In the genomic region with DNA sequence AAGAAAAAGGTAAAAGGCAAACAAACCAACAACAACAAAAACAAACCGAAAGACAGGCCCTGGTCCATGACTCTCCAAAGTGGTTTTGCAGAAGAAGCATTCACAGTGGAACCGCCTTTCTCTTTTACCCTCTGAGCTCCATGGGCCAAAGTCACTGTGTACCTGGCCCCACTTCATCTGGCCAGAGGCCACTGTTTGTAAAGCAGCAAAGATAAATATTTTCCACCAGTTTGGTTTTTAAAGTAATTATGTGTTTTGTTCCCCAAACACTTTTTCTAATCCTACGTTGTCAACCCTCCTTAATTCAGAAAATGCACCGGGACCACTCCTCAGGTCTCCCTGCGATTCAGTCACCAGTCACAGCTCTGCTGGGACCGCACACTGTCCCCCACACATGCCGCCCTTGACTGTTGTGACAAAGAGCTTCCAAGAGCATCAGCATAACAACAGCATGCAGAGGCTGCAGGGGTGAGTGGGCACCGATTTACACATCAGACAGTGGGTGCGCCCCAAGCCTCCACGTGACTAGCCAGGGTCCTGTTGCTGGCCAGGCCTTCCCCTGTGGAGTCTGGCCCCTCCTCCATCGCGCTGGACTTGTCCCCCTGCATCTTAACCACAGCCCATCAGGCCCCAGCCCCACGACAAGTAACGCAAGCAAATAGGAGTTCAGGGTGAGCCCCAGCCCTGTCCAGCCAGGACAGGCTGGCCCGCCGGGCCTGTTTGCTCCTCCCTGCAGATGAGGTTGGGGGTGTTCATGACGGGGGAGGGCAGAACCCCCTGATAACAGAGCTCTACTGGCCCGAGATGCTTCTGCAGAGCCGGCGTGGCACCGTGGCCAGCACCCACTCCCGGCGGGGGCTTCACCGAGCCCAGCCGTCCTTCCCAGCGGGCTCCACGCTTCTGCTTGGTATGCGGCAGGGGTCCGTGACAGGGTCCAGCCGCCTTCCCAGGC, we compare ENCODE assay signal across 16 cellular contexts.
DNase-seq lines count a peak whose midpoint lies in the region; ATAC-seq, FAIRE-seq and TF ChIP-seq lines count a peak whose summit lies in the region.
"Had no signal": no experiment of that assay in that cellular context is flagged by ENCODE, and none has a peak within 500 bp of the region (broad histone marks: within the 10 kb centered on the region; RNA-seq: fewer than 3 reads in every experiment).

No MANE protein-coding gene starts in this region.

- peak overlapping the region; percentile 44 for H3K4me2 ChIP-seq in HepG2 (ENCODE audit: low read depth, low read length)
- H3K4me2 ChIP-seq: BLaER1 had no signal

- H3K4me3 ChIP-seq in RWPE2 (ENCODE audit: severe bottlenecking) (no peak overlapping the region), dorsolateral prefrontal cortex (peak overlapping the region in 2 of 59 donors; percentile 8 to 15), HepG2 (replicated peaks in 1 of 3; ENCODE audit: insufficient read depth in 1 of 3, low read depth in 2 of 3, low read length in 3 of 3) (no peak overlapping the region), testis (no peak overlapping the region), foreskin fibroblast (ENCODE audit: low read depth in 1 of 2, low read length in 2 of 2) (no peak overlapping the region)
- H3K4me3 ChIP-seq: adrenal gland, BLaER1 had no signal

- H3K27ac ChIP-seq in RWPE2 (ENCODE audit: poor library complexity, severe bottlenecking) (no peak overlapping the region), dorsolateral prefrontal cortex (no peak overlapping the region), HepG2 (ENCODE audit: extremely low read length, insufficient read depth, low read length) (no peak overlapping the region), testis (peak overlapping the region; percentile 39 to 51)
- H3K27ac ChIP-seq: adrenal gland, BLaER1, epithelial cell of prostate, RWPE1 had no signal

- POLR2A ChIA-PET in HepG2 (lab: Yijun Ruan, JAX), result no interaction called here

- BruUV-seq in HepG2 (replicated peaks; lab: Mats Ljungman, UMichigan), result no TSS peak

- H2AFZ ChIP-seq in HepG2 (ENCODE audit: low read length), result no peak overlapping the region

- H4K20me1 ChIP-seq in HepG2 (ENCODE audit: insufficient read depth, low read length), result no peaks in the 10 kb centered on the region
- H4K20me1 ChIP-seq: BLaER1 had no signal

- H3K79me2 ChIP-seq in HepG2 (ENCODE audit: insufficient read depth, low read length), result no peaks in the 10 kb centered on the region

- CTCF ChIA-PET in HepG2 (lab: Yijun Ruan, JAX; ENCODE audit: low intra/inter-chr PET ratio, low total read pairs), result no interaction called here

- H3K4me1 ChIP-seq in RWPE2 (ENCODE audit: insufficient read depth, poor library complexity, severe bottlenecking) (no peaks in the 10 kb centered on the region), HepG2 (ENCODE audit: insufficient read depth, low read length) (peaks cover 20% of the 10 kb centered on the region), testis (peaks cover 27% of the 10 kb centered on the region)
- H3K4me1 ChIP-seq: adrenal gland, BLaER1 had no signal

- TF ChIP-seq POLR2A in HepG2 (IDR thresholded peaks at IDR 0.05; ENCODE audit: insufficient read depth in 1 of 2, low read depth in 2 of 2, low read length in 2 of 2) (no peak), testis (IDR thresholded peaks at IDR 0.05) (no peak)

- H3K36me3 ChIP-seq in RWPE2 (ENCODE audit: low read depth) (no peaks in the 10 kb centered on the region), HepG2 (replicated peaks in 1 of 2; ENCODE audit: control insufficient read depth in 1 of 2, insufficient read depth in 2 of 2, low read length in 2 of 2) (no peaks in the 10 kb centered on the region), testis (ENCODE audit: low read depth, missing control alignments) (no peaks in the 10 kb centered on the region)
- H3K36me3 ChIP-seq: adrenal gland, BLaER1 had no signal

- no peak for TF ChIP-seq RAD21 in HepG2 (CRISPR knock-in tag; IDR thresholded peaks at IDR 0.05)

- in situ Hi-C loops in HepG2 (cut with HindIII; ENCODE audit: extremely low pct_ligation_motif_present, low pct_unique_long_range_greater_than_20kb), result no loop called here

- ATAC-seq in RWPE2 (ENCODE audit: low read depth) (no peak), HepG2 (peak; percentile 82), GM21360 (IDR thresholded peaks at IDR 0.05; ENCODE audit: unreplicated experiment) (no peak)
- ATAC-seq: stimulated activated memory B cell treated with anti-CD40 and anti-IgM and Interleukin-4, amounts not matched to agents 10 μg/mL and 1 μg/mL and 100 μg/mL, for 72 hours; T-helper 17 cell had no signal

- H3K27me3 ChIP-seq in RWPE2 (ENCODE audit: insufficient read depth, poor library complexity, severe bottlenecking), result no peaks in the 10 kb centered on the region
- peaks cover 0 to 24% (median 0%) of the 10 kb centered on the region in 45 donors for H3K27me3 ChIP-seq in dorsolateral prefrontal cortex
- H3K27me3 ChIP-seq in HepG2 (ENCODE audit: control insufficient read depth in 1 of 2, insufficient read depth in 2 of 2, low read length in 2 of 2), result peaks cover 2 to 20% of the 10 kb centered on the region in 2 experiments; a peak in 2 of 5 replicates
- H3K27me3 ChIP-seq in testis, result no peaks in the 10 kb centered on the region
- H3K27me3 ChIP-seq: BLaER1 had no signal

- H3K9me3 ChIP-seq in RWPE2 (ENCODE audit: severe bottlenecking) (peaks cover 2% of the 10 kb centered on the region), HepG2 (ENCODE audit: low read length) (no peaks in the 10 kb centered on the region), testis (no peaks in the 10 kb centered on the region)
- H3K9me3 ChIP-seq: adrenal gland had no signal

- no peak overlapping the region for H3K9ac ChIP-seq in HepG2 (ENCODE audit: insufficient read depth, low read depth, low read length)
- H3K9ac ChIP-seq: BLaER1 had no signal

- TF ChIP-seq CTCF in RWPE2 (IDR thresholded peaks at IDR 0.05; ENCODE audit: poor library complexity, severe bottlenecking) (no peak), dorsolateral prefrontal cortex (IDR thresholded peaks at IDR 0.05 in 54 of 56, conservative IDR thresholded peaks at IDR 0.05 in 2 of 56; ENCODE audit: low read depth in 1 of 56, partially characterized antibody in 56 of 56) (no peak), HepG2 (CRISPR knock-in tag; IDR thresholded peaks at IDR 0.05) (no peak), testis (IDR thresholded peaks at IDR 0.05) (no peak), foreskin fibroblast (IDR thresholded peaks at IDR 0.05; ENCODE audit: low read depth, low read length) (no peak)

- intact Hi-C loops in dorsolateral prefrontal cortex (cut with DNase I) (no loop called here), HepG2 (cut with micrococcal nuclease; ENCODE audit: unreplicated experiment) (no loop called here), testis (cut with DNase I; ENCODE audit: low total_unique reads) (no loop called here)

- TF ChIP-seq EP300 in HepG2 (IDR thresholded peaks at IDR 0.05; ENCODE audit: low read depth in 2 of 2, low read length in 2 of 2) (0 out of 4 replicates have a peak, but pooled peaks of 1 of the 2 experiments have one; percentile 32), HepG2 (CRISPR knock-in tag; IDR thresholded peaks at IDR 0.05; ENCODE audit: borderline replicate concordance) (no peak)

- FAIRE-seq in HepG2 (lab: Jason Lieb, UNC), result peak; percentile 60

- DNase-seq in RWPE2 (ENCODE audit: low spot score) (peak; percentile 62), dorsolateral prefrontal cortex (peak in 6 of 10 donors; percentile 13 to 41 (median 28)), HepG2 (ENCODE audit: low spot score) (peak; percentile 9), testis (peak; percentile 58), DMS153 (lab: John Stamatoyannopoulos, UW) (no peak), foreskin fibroblast (no peak)
- DNase-seq: activated CD4-positive, alpha-beta T cell treated with anti-CD3 and anti-CD28 coated beads for 4 hours; activated T-cell treated with anti-CD3 and anti-CD28 coated beads for 4 hours; nephron progenitor cell; T-helper 17 cell had no signal

- WGBS in HepG2 (ENCODE audit: low lambda C conversion rate), result 51% methylated on average over 20 of the region's 30 CpGs
- WGBS in testis, 2 donors, result 49 to 56% methylated on average over 27 to 30 of the region's 30 CpGs

TF ChIP-seq in HepG2, 621 proteins besides CTCF, POLR2A, EP300 and RAD21 (continues in another document):
- TF ChIP-seq, protein P1, sequence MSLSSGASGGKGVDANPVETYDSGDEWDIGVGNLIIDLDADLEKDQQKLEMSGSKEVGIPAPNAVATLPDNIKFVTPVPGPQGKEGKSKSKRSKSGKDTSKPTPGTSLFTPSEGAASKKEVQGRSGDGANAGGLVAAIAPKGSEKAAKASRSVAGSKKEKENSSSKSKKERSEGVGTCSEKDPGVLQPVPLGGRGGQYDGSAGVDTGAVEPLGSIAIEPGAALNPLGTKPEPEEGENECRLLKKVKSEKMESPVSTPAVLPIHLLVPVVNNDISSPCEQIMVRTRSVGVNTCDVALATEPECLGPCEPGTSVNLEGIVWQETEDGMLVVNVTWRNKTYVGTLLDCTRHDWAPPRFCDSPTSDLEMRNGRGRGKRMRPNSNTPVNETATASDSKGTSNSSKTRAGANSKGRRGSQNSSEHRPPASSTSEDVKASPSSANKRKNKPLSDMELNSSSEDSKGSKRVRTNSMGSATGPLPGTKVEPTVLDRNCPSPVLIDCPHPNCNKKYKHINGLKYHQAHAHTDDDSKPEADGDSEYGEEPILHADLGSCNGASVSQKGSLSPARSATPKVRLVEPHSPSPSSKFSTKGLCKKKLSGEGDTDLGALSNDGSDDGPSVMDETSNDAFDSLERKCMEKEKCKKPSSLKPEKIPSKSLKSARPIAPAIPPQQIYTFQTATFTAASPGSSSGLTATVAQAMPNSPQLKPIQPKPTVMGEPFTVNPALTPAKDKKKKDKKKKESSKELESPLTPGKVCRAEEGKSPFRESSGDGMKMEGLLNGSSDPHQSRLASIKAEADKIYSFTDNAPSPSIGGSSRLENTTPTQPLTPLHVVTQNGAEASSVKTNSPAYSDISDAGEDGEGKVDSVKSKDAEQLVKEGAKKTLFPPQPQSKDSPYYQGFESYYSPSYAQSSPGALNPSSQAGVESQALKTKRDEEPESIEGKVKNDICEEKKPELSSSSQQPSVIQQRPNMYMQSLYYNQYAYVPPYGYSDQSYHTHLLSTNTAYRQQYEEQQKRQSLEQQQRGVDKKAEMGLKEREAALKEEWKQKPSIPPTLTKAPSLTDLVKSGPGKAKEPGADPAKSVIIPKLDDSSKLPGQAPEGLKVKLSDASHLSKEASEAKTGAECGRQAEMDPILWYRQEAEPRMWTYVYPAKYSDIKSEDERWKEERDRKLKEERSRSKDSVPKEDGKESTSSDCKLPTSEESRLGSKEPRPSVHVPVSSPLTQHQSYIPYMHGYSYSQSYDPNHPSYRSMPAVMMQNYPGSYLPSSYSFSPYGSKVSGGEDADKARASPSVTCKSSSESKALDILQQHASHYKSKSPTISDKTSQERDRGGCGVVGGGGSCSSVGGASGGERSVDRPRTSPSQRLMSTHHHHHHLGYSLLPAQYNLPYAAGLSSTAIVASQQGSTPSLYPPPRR (CRISPR knock-in tag; IDR thresholded peaks at IDR 0.05; ENCODE audit: borderline replicate concordance), result peak; percentile 63; the same call in 1 of the 2 replicates
- TF ChIP-seq ATF7 (IDR thresholded peaks at IDR 0.05) (no peak), ATF7 (CRISPR knock-in tag; IDR thresholded peaks at IDR 0.05) (no peak)

Comparison
In these comparisons a context has a peak if more than half of its experiments do, and no peak if none do; other contexts are left out.
1. DNase-seq: peak in RWPE2 (single experiment), dorsolateral prefrontal cortex (6 of 10), HepG2 (single experiment) and testis (single experiment); none in DMS153 (single experiment) and foreskin fibroblast (0 of 2).
2. H3K27ac ChIP-seq: peak in testis (2 of 2); none in RWPE2 (single experiment), dorsolateral prefrontal cortex (0 of 59) and HepG2 (single experiment).